ENCODE assay signal across 1 cellular context in the genomic region with DNA sequence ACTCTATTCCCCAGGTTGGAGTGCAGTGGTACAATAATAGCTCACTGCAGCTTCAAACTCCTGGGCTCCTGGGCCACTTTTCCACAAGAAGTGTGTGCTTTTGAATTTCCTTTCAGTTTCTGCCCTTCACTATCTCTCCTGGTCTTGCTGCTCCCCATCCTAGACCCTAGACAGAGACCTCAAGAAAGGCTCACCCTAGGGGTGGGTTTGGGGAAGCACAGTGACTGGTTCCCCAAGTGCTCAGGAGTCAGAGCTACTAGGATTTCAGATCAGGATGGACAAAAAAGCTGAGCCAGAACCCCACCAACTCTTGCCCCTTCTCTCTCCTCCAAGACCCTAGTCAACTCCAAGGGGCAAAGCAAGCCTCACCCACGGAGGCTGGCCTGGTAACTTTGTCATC.
TF ChIP-seq lines count a peak whose summit lies in the region.

No MANE protein-coding gene starts in this region.

TF ChIP-seq in K562, 482 proteins besides CTCF, POLR2A, EP300 and RAD21:
- TF ChIP-seq, protein P1, sequence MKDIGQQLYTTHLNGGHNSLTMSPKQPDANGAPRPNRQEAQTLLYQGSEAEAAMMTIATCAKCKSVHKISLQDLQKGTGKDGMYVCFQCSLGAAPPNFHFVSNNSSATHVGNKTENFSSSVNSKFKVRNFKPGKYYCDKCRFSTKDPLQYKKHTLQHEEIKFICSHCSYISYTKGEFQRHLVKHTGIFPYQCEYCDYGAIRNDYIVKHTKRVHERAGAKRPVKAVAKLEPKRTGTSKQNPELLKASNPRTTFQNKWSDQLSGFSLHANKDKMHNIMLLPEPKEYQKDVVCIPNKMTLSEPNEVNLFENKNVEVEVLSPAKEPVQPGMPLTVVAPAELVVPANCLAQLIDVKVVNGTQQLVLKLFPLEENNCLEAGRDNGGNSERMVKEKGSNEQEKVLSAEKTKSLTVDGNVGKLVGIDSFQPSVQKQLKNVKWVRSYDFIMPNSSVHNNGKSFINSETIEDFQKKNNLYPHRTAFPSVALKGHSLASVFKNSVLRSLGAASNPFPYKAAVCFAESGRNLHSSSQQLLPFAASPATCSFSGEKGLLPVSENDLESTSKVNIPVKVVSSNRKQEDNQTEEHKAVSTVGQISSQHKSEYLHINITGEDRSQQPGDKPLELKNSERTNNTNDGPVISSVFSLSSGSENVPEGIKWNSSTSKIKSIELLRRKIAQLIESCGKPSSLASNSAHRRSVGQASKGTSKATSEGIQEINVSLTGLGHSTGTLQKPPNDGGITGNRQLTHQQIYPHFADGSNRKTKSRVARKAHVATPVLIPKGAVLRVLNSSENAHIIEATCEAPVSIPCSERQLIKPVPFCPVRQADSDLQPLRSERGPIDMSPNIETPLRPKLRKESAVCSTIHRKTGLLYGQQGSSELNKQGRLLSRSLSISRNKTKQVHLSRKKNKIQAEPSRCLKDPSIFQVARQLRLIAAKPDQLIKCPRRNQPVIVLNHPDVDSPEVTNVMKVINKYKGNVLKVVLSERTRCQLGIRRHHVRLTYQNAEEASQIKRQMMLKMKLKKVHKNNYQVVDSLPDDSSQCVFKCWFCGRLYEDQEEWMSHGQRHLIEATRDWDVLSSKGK (CRISPR knock-in tag; IDR thresholded peaks at IDR 0.05), result no peak
